16 cellular contexts compared by ENCODE assay signal in the genomic region with DNA sequence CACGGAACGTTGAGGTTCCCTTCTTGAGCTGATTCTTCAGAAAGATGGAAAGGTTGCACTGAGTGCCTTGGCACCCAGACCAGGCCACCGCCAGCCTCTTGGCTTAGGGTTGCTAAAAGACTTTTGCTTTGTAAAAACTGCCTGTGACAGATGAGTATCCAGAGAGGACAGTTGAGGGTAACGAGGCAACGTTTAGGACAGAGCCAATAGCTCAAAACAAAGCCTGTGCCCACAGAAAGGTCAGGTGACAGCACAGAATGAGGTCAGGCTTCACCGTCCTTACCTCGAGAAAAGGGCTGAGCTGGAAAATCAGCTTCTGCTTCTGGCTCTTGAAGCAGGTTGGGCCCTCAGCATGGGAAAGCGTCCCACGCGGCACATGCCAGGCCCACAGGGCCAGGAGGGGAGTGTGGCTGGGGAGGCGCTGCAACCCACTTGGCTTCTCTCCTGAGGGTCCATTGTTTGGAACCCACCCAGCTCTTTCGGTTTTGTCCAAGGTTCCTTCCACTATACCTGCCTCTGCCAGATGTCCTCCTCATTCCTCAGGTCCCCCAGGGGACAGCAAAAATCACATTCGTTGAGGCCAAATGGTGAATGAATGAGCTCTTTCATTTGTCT. TPM values are rescaled to one million over a fixed set of nuclear protein-coding genes. Genes with fewer than 3 reads are reported as not detected.
A peak's percentile ranks its signal among the peaks of the same experiment; 100 is the strongest.
DNase-seq lines count a peak whose midpoint lies in the region; ATAC-seq lines count a peak whose summit lies in the region.
"Had no signal": no experiment of that assay in that cellular context is flagged by ENCODE, and none has a peak within 500 bp of the region (broad histone marks: within the 10 kb centered on the region; RNA-seq: fewer than 3 reads in every experiment).

No MANE protein-coding gene starts in this region.

- H3K9ac ChIP-seq in BLaER1, result peak overlapping the region; percentile 42; the same call in 1 of the 2 replicates
- H3K9ac ChIP-seq: GM23248 had no signal

- intact Hi-C loops in left colon (cut with DNase I, micrococcal nuclease), result no loop called here

- DNase-seq in activated CD8-positive, alpha-beta memory T cell treated with anti-CD3 and anti-CD28 coated beads, Interleukin-2, amount 50 U/mL, for 48 hours, result peak; percentile 40
- no peak for DNase-seq in activated CD8-positive, alpha-beta memory T cell treated with anti-CD3 and anti-CD28 coated beads for 24 hours
- DNase-seq in cerebellar cortex (ENCODE audit: low spot score) (peak; percentile 24), pons (ENCODE audit: low spot score) (peak; percentile 19), left colon (no peak), T1000 (lab: John Stamatoyannopoulos, UW) (no peak)
- DNase-seq in NK-92 treated with Interleukin-12 subunit alpha and Interleukin-12 subunit beta, amount 100 ng/mL, for 24 hours (lab: John Stamatoyannopoulos, UW), result no peak
- DNase-seq: 8988T; AML-193; CD4-positive, alpha-beta memory T cell; DND-41; GF-D8; GM23248 had no signal

- no peaks in the 10 kb centered on the region for H3K9me3 ChIP-seq in BLaER1

- H3K27me3 ChIP-seq in BLaER1, result no peaks in the 10 kb centered on the region

- H3K36me3 ChIP-seq in BLaER1, result peaks cover 68% of the 10 kb centered on the region

- H4K20me1 ChIP-seq in BLaER1, result no peaks in the 10 kb centered on the region

- no peak overlapping the region for H3K4me3 ChIP-seq in BLaER1
- H3K4me3 ChIP-seq: GM23248 had no signal

- peak overlapping the region; percentile 70 for H3K4me2 ChIP-seq in BLaER1

- peak overlapping the region; percentile 84 for H3K27ac ChIP-seq in BLaER1
- H3K27ac ChIP-seq: C4-2B, GM23248 had no signal

- ATAC-seq in left colon, result no peak
- ATAC-seq: HCT116 had no signal

- peaks cover 98% of the 10 kb centered on the region for H3K4me1 ChIP-seq in BLaER1

RNA-seq across cellular contexts. Expression of gene SCCPDH, which starts 55.5 kb away (rescaled TPM):
- total RNA-seq in left colon, result 10 to 100 TPM; 30.7 to 32.4 TPM

Comparison
In these comparisons a context has a peak if more than half of its experiments do, and no peak if none do; other contexts are left out.
1. DNase-seq: peak in activated CD8-positive, alpha-beta memory T cell treated with anti-CD3 and anti-CD28 coated beads, Interleukin-2, amount 50 U/mL, for 48 hours (single experiment), cerebellar cortex (single experiment) and pons (single experiment); none in activated CD8-positive, alpha-beta memory T cell treated with anti-CD3 and anti-CD28 coated beads for 24 hours (single experiment), left colon (0 of 2), NK-92 treated with Interleukin-12 subunit alpha and Interleukin-12 subunit beta, amount 100 ng/mL, for 24 hours (single experiment) and T1000 (single experiment).